ENCODE assay signal across 18 cellular contexts in genomic region chr1:246043556-246043955, GRCh38.
DNase-seq lines count a peak whose midpoint lies in the region; ATAC-seq and TF ChIP-seq lines count a peak whose summit lies in the region.
"Had no signal": no experiment of that assay in that cellular context is flagged by ENCODE, and none has a peak within 500 bp of the region (broad histone marks: within the 10 kb centered on the region; RNA-seq: fewer than 3 reads in every experiment).

No MANE protein-coding gene starts in this region.

- CTCF ChIA-PET in T-cell (lab: Charles Lee): no interaction called here

- POLR2A ChIA-PET in T-cell (lab: Charles Lee): no interaction called here

- DNase-seq in NCI-H446 (lab: John Stamatoyannopoulos, UW): peak; percentile 15 to 61
- DNase-seq in NCI-H446 treated with DMSO at 0.1 percent for 48 hours (lab: John Stamatoyannopoulos, UW): no peak
- DNase-seq in NCI-H2171 (lab: John Stamatoyannopoulos, UW): peak; percentile 59
- peak; percentile 47 for DNase-seq in cerebellum (ENCODE audit: low spot score)
- peak; percentile 44 for DNase-seq in retina
- no peak for DNase-seq in T-cell
- no peak for DNase-seq in T1000 (lab: John Stamatoyannopoulos, UW)
- no peak for DNase-seq in progenitor cell of endocrine pancreas (ENCODE audit: low spot score, unreplicated experiment)
- DNase-seq: activated B cell treated with CpG ODN at 0.5 μM for 24 hours; amniotic stem cell; CD4-positive, alpha-beta T cell; GM23248; hypothalamus; NCI-H524; stimulated activated naive B cell treated with anti-CD40 and anti-IgM and Interleukin-4, amounts not matched to agents 10 μg/mL and 1 μg/mL and 100 μg/mL, for 72 hours had no signal

- no peaks in the 10 kb centered on the region for H3K4me1 Mint-ChIP-seq in T-cell
- H3K4me1 Mint-ChIP-seq in progenitor cell of endocrine pancreas (ENCODE audit: low read depth): peaks cover 5% of the 10 kb centered on the region
- H3K4me1 Mint-ChIP-seq: activated B cell treated with CpG ODN at 0.5 μM for 24 hours; stimulated activated naive B cell treated with anti-CD40 and anti-IgM and Interleukin-4, amounts not matched to agents 10 μg/mL and 1 μg/mL and 100 μg/mL, for 72 hours had no signal

- H3K27ac Mint-ChIP-seq in T-cell (no peak overlapping the region), progenitor cell of endocrine pancreas (no peak overlapping the region)
- H3K27ac Mint-ChIP-seq: activated B cell treated with CpG ODN at 0.5 μM for 24 hours; activated T-helper 2 cell treated with anti-CD3 and anti-CD28 coated beads, Interferon-gamma antibody, Interleukin-2, Interleukin-4, amounts not matched to agents 10 μg/mL and 5 μg/mL and 100 μg/mL, durations not matched to agents 14 hours and 24 hours and 36 hours; CD4-positive, alpha-beta T cell; dendritic cell treated with granulocyte-macrophage colony-stimulating factor and Interleukin-4, amounts not matched to agents 40 ng/mL and 50 ng/mL, for 4 days; stimulated activated naive B cell treated with anti-CD40 and anti-IgM and Interleukin-4, amounts not matched to agents 10 μg/mL and 1 μg/mL and 100 μg/mL, for 72 hours; type B pancreatic cell had no signal

- H3K9me3 Mint-ChIP-seq in T-cell (no peaks in the 10 kb centered on the region), progenitor cell of endocrine pancreas (ENCODE audit: low read depth) (no peaks in the 10 kb centered on the region)
- H3K9me3 Mint-ChIP-seq: activated B cell treated with CpG ODN at 0.5 μM for 24 hours; activated T-helper 2 cell treated with anti-CD3 and anti-CD28 coated beads, Interferon-gamma antibody, Interleukin-2, Interleukin-4, amounts not matched to agents 10 μg/mL and 5 μg/mL and 100 μg/mL, durations not matched to agents 14 hours and 24 hours and 36 hours; CD4-positive, alpha-beta T cell; dendritic cell treated with granulocyte-macrophage colony-stimulating factor and Interleukin-4, amounts not matched to agents 40 ng/mL and 50 ng/mL, for 4 days; stimulated activated naive B cell treated with anti-CD40 and anti-IgM and Interleukin-4, amounts not matched to agents 10 μg/mL and 1 μg/mL and 100 μg/mL, for 72 hours; type B pancreatic cell had no signal

- H3K27me3 Mint-ChIP-seq in T-cell (no peaks in the 10 kb centered on the region), progenitor cell of endocrine pancreas (no peaks in the 10 kb centered on the region)
- H3K27me3 Mint-ChIP-seq: activated B cell treated with CpG ODN at 0.5 μM for 24 hours; CD4-positive, alpha-beta T cell; dendritic cell treated with granulocyte-macrophage colony-stimulating factor and Interleukin-4, amounts not matched to agents 40 ng/mL and 50 ng/mL, for 4 days; stimulated activated naive B cell treated with anti-CD40 and anti-IgM and Interleukin-4, amounts not matched to agents 10 μg/mL and 1 μg/mL and 100 μg/mL, for 72 hours; type B pancreatic cell had no signal

- H3K36me3 Mint-ChIP-seq in T-cell: peaks cover 24% of the 10 kb centered on the region
- H3K36me3 Mint-ChIP-seq in progenitor cell of endocrine pancreas (ENCODE audit: insufficient read depth): no peaks in the 10 kb centered on the region
- H3K36me3 Mint-ChIP-seq: type B pancreatic cell had no signal

- ATAC-seq in T-cell (replicated peaks in 1 of 4): no peak
- ATAC-seq: stimulated activated naive B cell treated with anti-CD40 and anti-IgM and Interleukin-4, amounts not matched to agents 10 μg/mL and 1 μg/mL and 100 μg/mL, for 72 hours had no signal

- no peak overlapping the region for H3K4me3 Mint-ChIP-seq in T-cell
- H3K4me3 Mint-ChIP-seq in progenitor cell of endocrine pancreas (ENCODE audit: low read depth): no peak overlapping the region
- H3K4me3 Mint-ChIP-seq: activated B cell treated with CpG ODN at 0.5 μM for 24 hours; CD4-positive, alpha-beta T cell; dendritic cell treated with granulocyte-macrophage colony-stimulating factor and Interleukin-4, amounts not matched to agents 40 ng/mL and 50 ng/mL, for 4 days; stimulated activated naive B cell treated with anti-CD40 and anti-IgM and Interleukin-4, amounts not matched to agents 10 μg/mL and 1 μg/mL and 100 μg/mL, for 72 hours; type B pancreatic cell had no signal

- no peak for TF ChIP-seq CTCF in progenitor cell of endocrine pancreas (IDR thresholded peaks at IDR 0.05; ENCODE audit: unreplicated experiment)

Comparison
In these comparisons a context has a peak if more than half of its experiments do, and no peak if none do; other contexts are left out.
1. DNase-seq: peak in NCI-H446 (2 of 2), NCI-H2171 (single experiment), cerebellum (single experiment) and retina (single experiment); none in NCI-H446 treated with DMSO at 0.1 percent for 48 hours (single experiment), T-cell (0 of 34), T1000 (single experiment) and progenitor cell of endocrine pancreas (single experiment).